Comparison of ENCODE assay signal across 25 cellular contexts in genomic region chr19:44813331-44814131, GRCh38. TPM values are rescaled to one million over a fixed set of nuclear protein-coding genes. Genes with fewer than 3 reads are reported as not detected.
DNase-seq lines count a peak whose midpoint lies in the region; ATAC-seq and TF ChIP-seq lines count a peak whose summit lies in the region.
"Had no signal": no experiment of that assay in that cellular context is flagged by ENCODE, and none has a peak within 500 bp of the region (broad histone marks: within the 10 kb centered on the region; RNA-seq: fewer than 3 reads in every experiment).

No MANE protein-coding gene starts in this region.

- H3K27me3 Mint-ChIP-seq in glutamatergic neuron (ENCODE audit: unreplicated experiment): peaks cover 20% of the 10 kb centered on the region

- intact Hi-C loops in HCT116 (cut with micrococcal nuclease): no loop called here

- peak overlapping the region; percentile 37 for H3K4me3 Mint-ChIP-seq in glutamatergic neuron (ENCODE audit: unreplicated experiment)
- H3K4me3 Mint-ChIP-seq: activated CD4-positive, alpha-beta T cell treated with anti-CD3 and anti-CD28 coated beads, Interleukin-2, amount 10 ng/mL, durations not matched to agents 24 days and 14 days; CD4-positive, CD25-positive, alpha-beta regulatory T cell had no signal

- no peak overlapping the region for H3K18ac ChIP-seq in neuronal stem cell (ENCODE audit: low read length)

- no peak for DNase-seq in HCT116 (ENCODE audit: low read depth, low spot score)
- DNase-seq in RWPE1 (ENCODE audit: low spot score): no peak
- no peak for DNase-seq in glutamatergic neuron
- DNase-seq in neuronal stem cell (ENCODE audit: low spot score): no peak
- no peak for DNase-seq in NCI-H2081 (lab: John Stamatoyannopoulos, UW)
- no peak for DNase-seq in NOMO-1 treated with DMSO at 0.1 percent for 48 hours (lab: John Stamatoyannopoulos, UW; ENCODE audit: unreplicated experiment)
- DNase-seq: activated CD4-positive, alpha-beta T cell treated with anti-CD3 and anti-CD28 coated beads, Interleukin-2, amount 10 ng/mL, durations not matched to agents 24 days and 14 days; activated naive CD4-positive, alpha-beta T cell; activated T-cell treated with anti-CD3 and anti-CD28 coated beads, Interleukin-2, amount 50 U/mL, for 48 hours; CD4-positive, CD25-positive, alpha-beta regulatory T cell; dermis blood vessel endothelial cell; heart left ventricle; Karpas-422; left lung; mucosa of descending colon; NCI-H1694 treated with DMSO at 0.1 percent for 48 hours; stimulated activated CD4-positive, alpha-beta T cell treated with anti-CD3 and anti-CD28 coated beads, Interleukin-15, amount 100 ng/mL, for 24 hours had no signal

- peaks cover 24% of the 10 kb centered on the region for H3K4me1 Mint-ChIP-seq in glutamatergic neuron (ENCODE audit: low read depth, unreplicated experiment)
- H3K4me1 Mint-ChIP-seq: activated CD4-positive, alpha-beta T cell treated with anti-CD3 and anti-CD28 coated beads, Interleukin-2, amount 10 ng/mL, durations not matched to agents 24 days and 14 days had no signal

- no peak overlapping the region for H2BK12ac ChIP-seq in neuronal stem cell (ENCODE audit: low read length)

- no peak overlapping the region for H2AFZ ChIP-seq in HCT116 (ENCODE audit: low read depth, low read length, poor library complexity, severe bottlenecking)
- no peak overlapping the region for H2AFZ ChIP-seq in neuronal stem cell (ENCODE audit: low read length)

- no peaks in the 10 kb centered on the region for H3K27me3 ChIP-seq in HCT116 (ENCODE audit: insufficient read depth, low read length)
- H3K27me3 ChIP-seq in neuronal stem cell (ENCODE audit: control insufficient read depth in 3 of 3, insufficient read depth in 3 of 3, low read depth in 1 of 3, low read length in 3 of 3): peaks cover 0 to 5% (median 2%) of the 10 kb centered on the region in 3 experiments
- H3K27me3 ChIP-seq: upper lobe of left lung had no signal

- H3K4me1 ChIP-seq in HCT116 (ENCODE audit: control insufficient read depth in 1 of 2, insufficient read depth in 2 of 2, low read length in 2 of 2) (peaks cover 11 to 19% of the 10 kb centered on the region in 2 experiments), neuronal stem cell (ENCODE audit: control insufficient read depth in 2 of 2, insufficient read depth in 1 of 2, low read depth in 1 of 2, low read length in 2 of 2) (peaks cover 17 to 19% of the 10 kb centered on the region in 2 donors)

- no peak overlapping the region for H3K27ac ChIP-seq in HCT116 (ENCODE audit: low read depth, low read length)
- peak overlapping the region; percentile 95; the same call in 1 of the 2 replicates for H3K27ac ChIP-seq in RWPE1
- H3K27ac ChIP-seq in neuronal stem cell (replicated peaks; ENCODE audit: low read length): no peak overlapping the region
- H3K27ac ChIP-seq: heart left ventricle, left lung, SK-N-MC, upper lobe of left lung had no signal

- ATAC-seq in HCT116 (no peak), GM21619 (IDR thresholded peaks at IDR 0.05; ENCODE audit: unreplicated experiment) (no peak), HG02970 (IDR thresholded peaks at IDR 0.05; ENCODE audit: low FRiP score, unreplicated experiment) (no peak)
- ATAC-seq: heart left ventricle, left lung, mucosa of descending colon had no signal

- no peak overlapping the region for H3K4ac ChIP-seq in neuronal stem cell (ENCODE audit: low read length)

- H3K36me3 Mint-ChIP-seq in glutamatergic neuron (ENCODE audit: unreplicated experiment): peaks cover 5% of the 10 kb centered on the region
- H3K36me3 Mint-ChIP-seq: CD4-positive, CD25-positive, alpha-beta regulatory T cell had no signal

- no peak overlapping the region for H4K8ac ChIP-seq in neuronal stem cell (ENCODE audit: low read depth, low read length)

- peak in 2 of 3 experiments; percentile 8; a peak in 1 of 6 replicates for TF ChIP-seq CTCF in HCT116 (IDR thresholded peaks at IDR 0.05 in 2 of 3, conservative IDR thresholded peaks at IDR 0.05 in 1 of 3; ENCODE audit: borderline replicate concordance in 1 of 3, insufficient read depth in 1 of 3, low read depth in 2 of 3, low read length in 2 of 3)
- no peak for TF ChIP-seq CTCF in RWPE1 (conservative IDR thresholded peaks at IDR 0.05; ENCODE audit: low read depth)
- TF ChIP-seq CTCF in glutamatergic neuron (IDR thresholded peaks at IDR 0.05; ENCODE audit: partially characterized antibody, unreplicated experiment): no peak

- H2BK15ac ChIP-seq in neuronal stem cell (ENCODE audit: low read length): peak overlapping the region; percentile 43

- H2BK5ac ChIP-seq in neuronal stem cell (ENCODE audit: low read length): no peak overlapping the region

- peak overlapping the region; percentile 79 for H2AK5ac ChIP-seq in neuronal stem cell (ENCODE audit: low read depth, low read length)

- POLR2A ChIA-PET in HCT116 (lab: Charles Lee) (no interaction called here), RWPE1 (lab: Yijun Ruan, JAX; ENCODE audit: low non-redundant PET) (interaction anchor here (0.6 kb wide), 1 partner anchor 972 kb away, joined by 3 read pairs; no protein-coding TSS in a partner anchor)

- H3K23ac ChIP-seq in neuronal stem cell (ENCODE audit: low read depth, low read length, poor library complexity): peak overlapping the region; percentile 3

- H3K14ac ChIP-seq in neuronal stem cell (ENCODE audit: low read length): peak overlapping the region; percentile 44

- no peaks in the 10 kb centered on the region; the same call in 1 of the 2 replicates for H3K79me2 ChIP-seq in HCT116 (ENCODE audit: insufficient read depth, low read length)

- RAD21 ChIA-PET in HCT116 (lab: Charles Lee; ENCODE audit: low non-redundant PET in 1 of 2, low total read pairs in 2 of 2, uncharacterized antibody in 2 of 2, unreplicated experiment in 2 of 2): no interaction called here

- no peaks in the 10 kb centered on the region for H3K9me2 ChIP-seq in HCT116 (ENCODE audit: insufficient read depth)

- H4K91ac ChIP-seq in neuronal stem cell (ENCODE audit: low read depth, low read length, poor library complexity): no peak overlapping the region

- no peak for TF ChIP-seq POLR2A in HCT116 (IDR thresholded peaks at IDR 0.05; ENCODE audit: borderline replicate concordance, extremely low read depth, insufficient read depth, insufficient read length)

- H3K4me2 ChIP-seq in HCT116 (ENCODE audit: low read length) (no peak overlapping the region), neuronal stem cell (ENCODE audit: insufficient read depth, low read length, poor library complexity, severe bottlenecking) (no peak overlapping the region)

- WGBS in neuronal stem cell (ENCODE audit: extremely low coverage in 2 of 2, insufficient read length in 2 of 2, insufficient replicate concordance in 1 of 2), 2 donors: no CpG with 5 or more reads among the region's 29 CpGs

- no peak overlapping the region for H3K27ac Mint-ChIP-seq in glutamatergic neuron (ENCODE audit: unreplicated experiment)
- H3K27ac Mint-ChIP-seq: activated CD4-positive, alpha-beta T cell treated with anti-CD3 and anti-CD28 coated beads, Interleukin-2, amount 10 ng/mL, durations not matched to agents 24 days and 14 days had no signal

- BruUV-seq in HCT116 (replicated peaks; lab: Mats Ljungman, UMichigan): no TSS peak

- H3K9me3 Mint-ChIP-seq in glutamatergic neuron (ENCODE audit: unreplicated experiment): peaks cover 9% of the 10 kb centered on the region
- H3K9me3 Mint-ChIP-seq: activated CD4-positive, alpha-beta T cell treated with anti-CD3 and anti-CD28 coated beads, Interleukin-2, amount 10 ng/mL, durations not matched to agents 24 days and 14 days had no signal

- H3K9me3 ChIP-seq in HCT116 (ENCODE audit: control insufficient read depth in 1 of 2, insufficient read depth in 1 of 2, low read depth in 1 of 2, low read length in 2 of 2): no peaks in the 10 kb centered on the region
- peaks cover 0 to 3% of the 10 kb centered on the region in 2 donors for H3K9me3 ChIP-seq in neuronal stem cell (replicated peaks in 1 of 2; ENCODE audit: control insufficient read depth in 2 of 2, insufficient read depth in 1 of 2, low read depth in 1 of 2, low read length in 2 of 2)
- H3K9me3 ChIP-seq: heart left ventricle, left lung, mucosa of descending colon, upper lobe of left lung had no signal

- H3K4me3 ChIP-seq in HCT116 (replicated peaks in 1 of 2; ENCODE audit: low read depth in 1 of 2, low read length in 2 of 2) (no peak overlapping the region), neuronal stem cell (ENCODE audit: low read length in 2 of 2) (no peak overlapping the region)
- H3K4me3 ChIP-seq: heart left ventricle, left lung, mucosa of descending colon, SK-N-MC, upper lobe of left lung had no signal

- H3K36me3 ChIP-seq in HCT116 (ENCODE audit: control insufficient read depth in 1 of 2, insufficient read depth in 2 of 2, low read length in 2 of 2) (peaks cover 9 to 10% of the 10 kb centered on the region in 2 experiments; a peak in 3 of 4 replicates), neuronal stem cell (replicated peaks in 1 of 2; ENCODE audit: control insufficient read depth in 2 of 2, insufficient read depth in 2 of 2, low read length in 2 of 2) (no peaks in the 10 kb centered on the region)

- H2BK120ac ChIP-seq in neuronal stem cell (ENCODE audit: low read depth, low read length): no peak overlapping the region

- no peak for TF ChIP-seq RAD21 in HCT116 (IDR thresholded peaks at IDR 0.05; ENCODE audit: low read depth)

- no peaks in the 10 kb centered on the region for H4K20me1 ChIP-seq in HCT116 (ENCODE audit: insufficient read depth)

- CTCF ChIA-PET in HCT116 (lab: Charles Lee): no interaction called here
- CTCF ChIA-PET in RWPE1 (lab: Yijun Ruan, JAX): no interaction called here

- no peak overlapping the region for H3K9ac ChIP-seq in HCT116 (ENCODE audit: low read length)
- peak overlapping the region; percentile 63 for H3K9ac ChIP-seq in neuronal stem cell (ENCODE audit: low read depth, low read length, poor library complexity)

- no peaks in the 10 kb centered on the region for H3K79me1 ChIP-seq in neuronal stem cell (ENCODE audit: low read depth, low read length)

TF ChIP-seq in HCT116, 20 proteins besides CTCF, POLR2A, EP300 and RAD21 (continues in another document):
- TF ChIP-seq YY1 (IDR thresholded peaks at IDR 0.05; ENCODE audit: extremely low read depth, insufficient replicate concordance, low read depth, low read length) (no peak), CEBPB (IDR thresholded peaks at IDR 0.05; ENCODE audit: low read depth) (no peak), SRF (IDR thresholded peaks at IDR 0.05; ENCODE audit: low read depth) (no peak)

RNA-seq across cellular contexts. Expression of gene BCAM, which starts 4.6 kb away (rescaled TPM):
- total RNA-seq in HCT116 (2021; ENCODE audit: unreplicated experiment): 78.7 TPM
- 64.0 and 72.3 TPM in 2 replicates for polyA plus RNA-seq in HCT116 (2012)
- total RNA-seq in glutamatergic neuron (ENCODE audit: unreplicated experiment): 47.1 TPM
- polyA plus RNA-seq in neuronal stem cell (2013, experiment 1 of 2): 28.4 TPM
- polyA plus RNA-seq in neuronal stem cell (2013, experiment 2 of 2): 27.8 TPM
- total RNA-seq: activated CD4-positive, alpha-beta T cell treated with anti-CD3 and anti-CD28 coated beads, Interleukin-2, amount 10 ng/mL, durations not matched to agents 24 days and 14 days; CD4-positive, CD25-positive, alpha-beta regulatory T cell; T-helper 2 cell treated with Interferon-gamma antibody and Interleukin-4, amounts not matched to agents 100 ng/mL and 5 ng/mL, for 36 hours had no signal
- polyA plus RNA-seq: CD4-positive, CD25-positive, alpha-beta regulatory T cell had no signal

RNA-seq across cellular contexts. Expression of gene NECTIN2, which starts 32.6 kb away (rescaled TPM):
- total RNA-seq in HCT116 (2021; ENCODE audit: unreplicated experiment) (96.3 TPM), glutamatergic neuron (ENCODE audit: unreplicated experiment) (108 TPM)
- polyA plus RNA-seq in HCT116 (2012): 130 and 166 TPM in 2 replicates
- 210 TPM for polyA plus RNA-seq in neuronal stem cell (2013, experiment 1 of 2)
- 208 TPM for polyA plus RNA-seq in neuronal stem cell (2013, experiment 2 of 2)
- total RNA-seq: T-helper 2 cell treated with Interferon-gamma antibody and Interleukin-4, amounts not matched to agents 100 ng/mL and 5 ng/mL, for 36 hours had no signal
- polyA plus RNA-seq: CD4-positive, CD25-positive, alpha-beta regulatory T cell had no signal

RNA-seq across cellular contexts. Expression of gene CBLC, which starts 35.8 kb away (rescaled TPM):
- 54.3 TPM for total RNA-seq in HCT116 (2021; ENCODE audit: unreplicated experiment)
- 54.5 and 58.3 TPM in 2 replicates for polyA plus RNA-seq in HCT116 (2012)
- total RNA-seq in glutamatergic neuron (ENCODE audit: unreplicated experiment): not detected
- 0.42 TPM for polyA plus RNA-seq in neuronal stem cell (2013, experiment 1 of 2)
- polyA plus RNA-seq in neuronal stem cell (2013, experiment 2 of 2): 0.43 TPM
- total RNA-seq: activated CD4-positive, alpha-beta T cell treated with anti-CD3 and anti-CD28 coated beads, Interleukin-2, amount 10 ng/mL, durations not matched to agents 24 days and 14 days; CD4-positive, CD25-positive, alpha-beta regulatory T cell; dermis blood vessel endothelial cell; endothelial cell of umbilical vein; heart left ventricle; posterior vena cava; T-helper 2 cell treated with Interferon-gamma antibody and Interleukin-4, amounts not matched to agents 100 ng/mL and 5 ng/mL, for 36 hours had no signal
- polyA plus RNA-seq: CD4-positive, CD25-positive, alpha-beta regulatory T cell; neural cell had no signal

Comparison
In these comparisons a context has a peak if more than half of its experiments do, and no peak if none do; other contexts are left out.
1. CTCF ChIP-seq: peak in HCT116 (2 of 3); none in RWPE1 (single experiment) and glutamatergic neuron (single experiment).
2. RNA of gene CBLC, which starts 35.8 kb away (total RNA-seq): 54.3 TPM in HCT116 (single experiment); not detected in glutamatergic neuron (single experiment); every median in the first group is over 10 times any median in the second.